23 cellular contexts compared by ENCODE assay signal in genomic region chr17:68449021-68449739, GRCh38. TPM values are rescaled to one million over a fixed set of nuclear protein-coding genes. Genes with fewer than 3 reads are reported as not detected.
DNase-seq lines count a peak whose midpoint lies in the region; ATAC-seq and TF ChIP-seq lines count a peak whose summit lies in the region.
"Had no signal": no experiment of that assay in that cellular context is flagged by ENCODE, and none has a peak within 500 bp of the region (broad histone marks: within the 10 kb centered on the region; RNA-seq: fewer than 3 reads in every experiment).

No MANE protein-coding gene starts in this region.

- no peak for ATAC-seq in mucosa of descending colon
- ATAC-seq: CD8-positive, alpha-beta T cell; Panc1; SK-N-SH treated with all-trans-retinoic acid at 6 μM for 48 hours had no signal

- no peak overlapping the region for H2AK5ac ChIP-seq in trophoblast cell (ENCODE audit: low read length)
- no peak overlapping the region for H2AK5ac ChIP-seq in mesendoderm (ENCODE audit: low read length)

- H2BK5ac ChIP-seq in trophoblast cell (ENCODE audit: low read depth, low read length, poor library complexity) (no peak overlapping the region), mesendoderm (ENCODE audit: low read length) (no peak overlapping the region)

- no peak overlapping the region for H4K5ac ChIP-seq in mesendoderm (ENCODE audit: low read length)

- H3K79me2 ChIP-seq in trophoblast cell (ENCODE audit: control insufficient read depth, insufficient read depth, low read length, poor library complexity) (no peaks in the 10 kb centered on the region), mesendoderm (ENCODE audit: control insufficient read depth, insufficient read depth, low read length) (no peaks in the 10 kb centered on the region)

- H3K4me3 ChIP-seq in HEK293 (ENCODE audit: low read depth, low read length) (no peak overlapping the region), trophoblast cell (ENCODE audit: low read depth, low read length) (no peak overlapping the region), mucosa of descending colon (no peak overlapping the region), mesendoderm (ENCODE audit: low read length) (no peak overlapping the region)
- H3K4me3 ChIP-seq: BLaER1 had no signal

- intact Hi-C loops in mucosa of descending colon (cut with DNase I, micrococcal nuclease): no loop called here

- H3K4ac ChIP-seq in trophoblast cell (ENCODE audit: low read depth, low read length) (no peak overlapping the region), mesendoderm (ENCODE audit: low read depth, low read length) (no peak overlapping the region)

- H3K36me3 ChIP-seq in HEK293 (ENCODE audit: control insufficient read depth in 2 of 2, insufficient read depth in 1 of 2, low read length in 2 of 2) (0 out of 3 replicates have a peak, but pooled peaks cover 0 to 3% of the 10 kb centered on the region in 2 experiments), trophoblast cell (ENCODE audit: control insufficient read depth in 1 of 2, insufficient read depth in 2 of 2, low read length in 2 of 2) (peaks cover 30 to 39% of the 10 kb centered on the region in 2 experiments), mucosa of descending colon (ENCODE audit: low read depth) (no peaks in the 10 kb centered on the region), mesendoderm (ENCODE audit: control insufficient read depth, insufficient read depth, low read length) (no peaks in the 10 kb centered on the region)
- H3K36me3 ChIP-seq: BLaER1 had no signal

- H3K14ac ChIP-seq in trophoblast cell (ENCODE audit: low read length): no peak overlapping the region

- no peak overlapping the region for H3K9ac ChIP-seq in trophoblast cell (ENCODE audit: low read length)
- H3K9ac ChIP-seq in mesendoderm (ENCODE audit: low read length): no peak overlapping the region
- H3K9ac ChIP-seq: BLaER1, KMS-11 had no signal

- no peak overlapping the region for H4K91ac ChIP-seq in trophoblast cell (ENCODE audit: low read depth, low read length)

- no peaks in the 10 kb centered on the region for H3K4me1 ChIP-seq in HEK293 (ENCODE audit: control insufficient read depth, insufficient read depth, low read length)
- H3K4me1 ChIP-seq in trophoblast cell (ENCODE audit: control insufficient read depth in 1 of 2, insufficient read depth in 2 of 2, low read length in 2 of 2): peaks cover 13 to 15% of the 10 kb centered on the region in 2 experiments
- peaks cover 26% of the 10 kb centered on the region for H3K4me1 ChIP-seq in mucosa of descending colon (ENCODE audit: low read depth)
- no peaks in the 10 kb centered on the region for H3K4me1 ChIP-seq in mesendoderm (ENCODE audit: control insufficient read depth, low read depth, low read length)

- no peak overlapping the region for H2BK15ac ChIP-seq in mesendoderm (replicated peaks; ENCODE audit: low read depth)

- H3K27ac ChIP-seq in HEK293 (ENCODE audit: extremely low read depth, low read depth, low read length) (no peak overlapping the region), trophoblast cell (ENCODE audit: low read depth, low read length) (no peak overlapping the region), mesendoderm (ENCODE audit: low read depth, low read length) (no peak overlapping the region)
- H3K27ac ChIP-seq: BLaER1, KMS-11 had no signal

- POLR2A ChIA-PET in HEK293 (lab: Yijun Ruan, JAX): no interaction called here

- DNase-seq in COLO829 (ENCODE audit: low spot score) (peak; percentile 76), foreskin melanocyte (peak; percentile 57), trophoblast cell (peak in 1 of 2 donors; percentile 10), AML-193 (lab: John Stamatoyannopoulos, UW) (no peak), mucosa of descending colon (no peak), mesendoderm (no peak)
- DNase-seq: Calu3; CD8-positive, alpha-beta T cell; EL; GF-D8; NCI-H1092 treated with DMSO at 0.1 percent for 48 hours; NCI-H1436 treated with DMSO at 0.1 percent for 48 hours; NCI-H1930; NCI-H2227 treated with DMSO at 0.1 percent for 48 hours; NCI-H510A; NCI-H774; NK-92 treated with Interleukin-12 subunit alpha and Interleukin-12 subunit beta, amount 100 ng/mL, for 24 hours; SIG-M5 had no signal

- H2BK120ac ChIP-seq in trophoblast cell (ENCODE audit: insufficient read depth, low read length, poor library complexity) (no peak overlapping the region), mesendoderm (ENCODE audit: low read depth, low read length) (no peak overlapping the region)

- H3K27me3 ChIP-seq in trophoblast cell (ENCODE audit: insufficient read depth, low read length): no peaks in the 10 kb centered on the region
- no peaks in the 10 kb centered on the region for H3K27me3 ChIP-seq in mesendoderm (ENCODE audit: insufficient read depth, low read length, poor library complexity)
- H3K27me3 ChIP-seq: BLaER1 had no signal

- no peak overlapping the region for H3K4me2 ChIP-seq in trophoblast cell (ENCODE audit: low read length)
- H3K4me2 ChIP-seq in mesendoderm (ENCODE audit: low read length): no peak overlapping the region
- H3K4me2 ChIP-seq: KMS-11 had no signal

- H3K79me1 ChIP-seq in trophoblast cell (ENCODE audit: low read length): peaks cover 4% of the 10 kb centered on the region
- H3K79me1 ChIP-seq in mesendoderm (ENCODE audit: low read length): no peaks in the 10 kb centered on the region

- no peak overlapping the region for H2AFZ ChIP-seq in trophoblast cell (ENCODE audit: insufficient read depth, low read length, poor library complexity)

- peak overlapping the region; percentile 9 for H3K18ac ChIP-seq in trophoblast cell (ENCODE audit: low read length)
- H3K18ac ChIP-seq in mesendoderm (ENCODE audit: low read length): no peak overlapping the region

- H4K12ac ChIP-seq in trophoblast cell (ENCODE audit: low read depth, low read length): no peak overlapping the region

- no peaks in the 10 kb centered on the region for H3K9me3 ChIP-seq in HEK293 (ENCODE audit: control insufficient read depth, insufficient read depth, low read depth, low read length)
- peaks cover 1% of the 10 kb centered on the region for H3K9me3 ChIP-seq in trophoblast cell (ENCODE audit: insufficient read depth, low read depth, low read length)
- no peaks in the 10 kb centered on the region for H3K9me3 ChIP-seq in mucosa of descending colon

- no peak overlapping the region for H3K56ac ChIP-seq in mesendoderm (ENCODE audit: low read length)

- H3K23ac ChIP-seq in trophoblast cell (ENCODE audit: low read length) (no peak overlapping the region), mesendoderm (ENCODE audit: low read length) (no peak overlapping the region)

- no peak overlapping the region for H2BK12ac ChIP-seq in trophoblast cell (ENCODE audit: low read length)

- H4K8ac ChIP-seq in trophoblast cell (ENCODE audit: low read depth, low read length) (no peak overlapping the region), mesendoderm (ENCODE audit: low read depth, low read length) (no peak overlapping the region)

- CTCF ChIA-PET in HEK293 (lab: Yijun Ruan, JAX): interaction anchor here (0.6 to 0.7 kb wide), 2 partner anchors 17 to 454 kb away, joined by 3 to 5 read pairs; no protein-coding TSS in a partner anchor

- WGBS in trophoblast cell (ENCODE audit: extremely low coverage, insufficient coverage, insufficient read length): no CpG with 5 or more reads among the region's 13 CpGs
- WGBS in mesendoderm (ENCODE audit: extremely low coverage, insufficient coverage, low lambda C conversion rate): no CpG with 5 or more reads among the region's 13 CpGs

- TF ChIP-seq CTCF in HEK293 (tag by site-specific recombination; IDR thresholded peaks at IDR 0.05) (no peak), mucosa of descending colon (IDR thresholded peaks at IDR 0.05) (no peak)

TF ChIP-seq in HEK293, 187 proteins besides CTCF, POLR2A, EP300 and RAD21:
- TF ChIP-seq, protein P1, sequence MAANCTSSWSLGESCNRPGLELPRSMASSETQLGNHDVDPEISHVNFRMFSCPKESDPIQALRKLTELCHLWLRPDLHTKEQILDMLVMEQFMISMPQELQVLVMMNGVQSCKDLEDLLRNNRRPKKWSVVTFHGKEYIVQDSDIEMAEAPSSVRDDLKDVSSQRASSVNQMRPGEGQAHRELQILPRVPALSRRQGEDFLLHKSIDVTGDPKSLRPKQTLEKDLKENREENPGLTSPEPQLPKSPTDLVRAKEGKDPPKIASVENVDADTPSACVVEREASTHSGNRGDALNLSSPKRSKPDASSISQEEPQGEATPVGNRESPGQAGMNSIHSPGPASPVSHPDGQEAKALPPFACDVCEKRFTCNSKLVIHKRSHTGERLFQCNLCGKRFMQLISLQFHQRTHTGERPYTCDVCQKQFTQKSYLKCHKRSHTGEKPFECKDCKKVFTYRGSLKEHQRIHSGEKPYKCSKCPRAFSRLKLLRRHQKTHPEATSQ (tag by site-specific recombination; IDR thresholded peaks at IDR 0.05): peak; percentile 49; the same call in 1 of the 2 replicates
- TF ChIP-seq ZBTB10 (tag by site-specific recombination; IDR thresholded peaks at IDR 0.05): no peak

RNA-seq across cellular contexts. Expression of gene WIPI1, which starts 8.1 kb away (rescaled TPM):
- 104 and 108 TPM in 2 replicates for polyA plus RNA-seq in trophoblast cell (2013)
- 10 to 100 TPM; 56.0 to 99.3 (median 99.0) TPM for total RNA-seq in mucosa of descending colon
- polyA plus RNA-seq in mesendoderm (2013, experiment 1 of 2): 10.7 TPM
- polyA plus RNA-seq in mesendoderm (2013, experiment 2 of 2): 11.0 TPM

Comparison
In these comparisons a context has a peak if more than half of its experiments do, and no peak if none do; other contexts are left out.
1. DNase-seq: peak in COLO829 (single experiment) and foreskin melanocyte (single experiment); none in AML-193 (0 of 2), mucosa of descending colon (0 of 3) and mesendoderm (single experiment).